1 cellular context compared by ENCODE assay signal in genomic region chr4:156636398-156636797, GRCh38.
TF ChIP-seq lines count a peak whose summit lies in the region.

No MANE protein-coding gene starts in this region.

TF ChIP-seq in GM23338, 12 proteins besides CTCF, POLR2A, EP300 and RAD21:
- no peak for TF ChIP-seq REST (IDR thresholded peaks at IDR 0.05; ENCODE audit: unreplicated experiment)
- no peak for TF ChIP-seq ZNF114 (CRISPR knock-in tag; IDR thresholded peaks at IDR 0.05)
- no peak for TF ChIP-seq EZH2phosphoT487 (IDR thresholded peaks at IDR 0.05; ENCODE audit: unreplicated experiment)
- TF ChIP-seq ZNF462 (CRISPR knock-in tag; IDR thresholded peaks at IDR 0.05): no peak
